ENCODE assay signal across 7 cellular contexts in the genomic region with DNA sequence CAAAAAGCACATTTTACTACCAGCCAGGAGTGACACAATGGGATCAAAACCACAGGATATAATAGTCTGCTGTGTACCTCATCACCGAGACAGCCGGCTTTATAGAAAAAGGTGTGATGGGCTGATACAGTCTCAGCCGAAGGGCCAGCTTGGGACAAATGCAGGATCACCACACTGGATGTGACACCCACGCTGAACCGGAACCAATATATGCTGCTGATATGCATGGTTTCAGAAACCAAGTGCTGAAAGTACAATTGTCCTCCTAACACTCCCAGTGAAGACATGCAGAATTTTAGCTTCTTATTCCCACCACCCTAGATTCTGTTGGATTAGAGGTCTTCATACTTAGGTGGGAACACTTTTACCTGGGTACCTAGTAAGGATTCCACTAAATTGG.
"Had no signal": no experiment of that assay in that cellular context is flagged by ENCODE, and none has a peak within 500 bp of the region (broad histone marks: within the 10 kb centered on the region; RNA-seq: fewer than 3 reads in every experiment).

No MANE protein-coding gene starts in this region.

- H3K9ac ChIP-seq: GM23248 had no signal

- DNase-seq: GM23248, GOT3, H9, HCEC 1CT, IMR-90 had no signal

- H3K4me3 ChIP-seq: GM23248 had no signal

- FAIRE-seq: H54, HTR-8/SVneo had no signal

- H3K27ac ChIP-seq: GM23248 had no signal

- H2AFZ ChIP-seq: GM23248 had no signal
